ENCODE assay signal across 1 cellular context in genomic region chr17:50660887-50661345, GRCh38.
TF ChIP-seq lines count a peak whose summit lies in the region.

No MANE protein-coding gene starts in this region.

TF ChIP-seq in HepG2, 621 proteins besides CTCF, POLR2A, EP300 and RAD21 (continued from another document):
- TF ChIP-seq ZNF691 (CRISPR knock-in tag; IDR thresholded peaks at IDR 0.05; ENCODE audit: borderline replicate concordance, low read depth) (0 out of 2 replicates have a peak, but pooled peaks have one; percentile 20), AFF4 (CRISPR knock-in tag; IDR thresholded peaks at IDR 0.05) (no peak), RAD51 (IDR thresholded peaks at IDR 0.05; ENCODE audit: borderline replicate concordance) (no peak), ESRRA (CRISPR knock-in tag; IDR thresholded peaks at IDR 0.05; ENCODE audit: low read depth) (peak; percentile 12; the same call in 1 of the 2 replicates), KLF9 (CRISPR knock-in tag; IDR thresholded peaks at IDR 0.05; ENCODE audit: low read depth) (no peak), ZNF670 (CRISPR knock-in tag; IDR thresholded peaks at IDR 0.05; ENCODE audit: borderline replicate concordance) (0 out of 2 replicates have a peak, but pooled peaks have one; percentile 32), ZNF30 (CRISPR knock-in tag; IDR thresholded peaks at IDR 0.05) (no peak), DNMT1 (CRISPR knock-in tag; IDR thresholded peaks at IDR 0.05) (no peak), ZFP1 (CRISPR knock-in tag; IDR thresholded peaks at IDR 0.05) (0 out of 2 replicates have a peak, but pooled peaks have one; percentile 16), ATF6 (CRISPR knock-in tag; conservative IDR thresholded peaks at IDR 0.05) (no peak), ZNF432 (CRISPR knock-in tag; IDR thresholded peaks at IDR 0.05; ENCODE audit: borderline replicate concordance) (no peak), ZNF34 (CRISPR knock-in tag; IDR thresholded peaks at IDR 0.05; ENCODE audit: borderline replicate concordance) (no peak), PAX8 (CRISPR knock-in tag; IDR thresholded peaks at IDR 0.05; ENCODE audit: borderline replicate concordance) (no peak), CEBPB (IDR thresholded peaks at IDR 0.05; ENCODE audit: borderline replicate concordance, low read depth, low read length) (no peak)
